ENCODE assay signal across 27 cellular contexts in the genomic region with DNA sequence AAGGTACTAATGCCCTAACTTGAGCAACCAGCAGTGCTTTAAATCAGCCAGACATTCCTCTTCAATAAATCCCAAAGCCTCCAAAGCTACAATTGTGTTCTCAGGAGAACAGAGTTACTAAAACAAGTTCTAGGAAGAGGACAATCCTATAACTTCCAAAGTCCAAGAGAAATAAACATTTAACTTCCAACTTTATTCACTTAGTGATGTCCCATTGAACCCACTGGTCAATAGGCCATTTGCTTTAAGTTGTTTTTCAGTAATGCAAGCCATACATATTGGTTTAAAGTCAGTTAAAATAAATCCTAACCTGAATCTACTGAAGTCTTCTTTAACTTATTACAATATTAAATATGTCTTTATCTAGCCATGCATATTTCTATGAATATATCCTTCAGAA.
"Had no signal": no experiment of that assay in that cellular context is flagged by ENCODE, and none has a peak within 500 bp of the region (broad histone marks: within the 10 kb centered on the region; RNA-seq: fewer than 3 reads in every experiment).

No MANE protein-coding gene starts in this region.

- FAIRE-seq: urothelium cell line had no signal

- H3K4me1 ChIP-seq: testis, thyroid gland, transverse colon, upper lobe of left lung, upper lobe of right lung, uterus, vagina had no signal

- H3K27ac ChIP-seq: stomach, suprapubic skin, testis, thoracic aorta, thyroid gland, tibial artery, tibial nerve, transverse colon, upper lobe of left lung, upper lobe of right lung, uterus, vagina had no signal

- DNase-seq: stimulated activated CD4-positive, alpha-beta T cell treated with anti-CD3 and anti-CD28 coated beads, Interleukin-2, amount 100 ng/mL, for 48 hours; stimulated activated CD4-positive, alpha-beta T cell treated with anti-CD3 and anti-CD28 coated beads, Interleukin-4, amount 100 ng/mL, for 1 hour; stimulated activated CD4-positive, alpha-beta T cell treated with anti-CD3 and anti-CD28 coated beads, Interleukin-4, amount 100 ng/mL, for 24 hours; stimulated activated CD4-positive, alpha-beta T cell treated with anti-CD3 and anti-CD28 coated beads, Interleukin-4, amount 100 ng/mL, for 4 hours; stimulated activated CD8-positive, alpha-beta memory T cell treated with anti-CD3 and anti-CD28 coated beads, Interleukin-4, amount 100 ng/mL, for 48 hours; stimulated activated naive B cell treated with anti-CD40 and anti-IgM and Interleukin-4, amounts not matched to agents 10 μg/mL and 1 μg/mL and 100 μg/mL, for 72 hours; stimulated activated naive CD4-positive, alpha-beta T cell; stimulated activated naive CD4-positive, alpha-beta T cell treated with Interleukin-2 at 50 U/mL for 16 hours; stimulated activated naive CD8-positive, alpha-beta T cell treated with anti-CD3 and anti-CD28 coated beads, Interleukin-15, amount 100 ng/mL, for 72 hours; stimulated activated naive CD8-positive, alpha-beta T cell treated with anti-CD3 and anti-CD28 coated beads, Interleukin-15, Interleukin-2, amounts not matched to agents 100 U/mL and 50 U/mL, for 24 hours; stomach; substantia nigra; testis; thyroid gland; tibial artery; transverse colon; trophoblast cell; upper lobe of left lung; upper lobe of right lung; uterus had no signal

- ATAC-seq: stimulated activated effector memory CD8-positive, alpha-beta T cell treated with anti-CD3 and anti-CD28 coated beads, Interleukin-12 subunit alpha, Interleukin-12 subunit beta, amount 100 ng/mL, for 72 hours; stimulated activated memory B cell treated with anti-CD40 and anti-IgM and Interleukin-4, amounts not matched to agents 10 μg/mL and 1 μg/mL and 100 μg/mL, for 72 hours; stimulated activated naive B cell treated with anti-CD40 and anti-IgM and Interleukin-4, amounts not matched to agents 10 μg/mL and 1 μg/mL and 100 μg/mL, for 72 hours; stimulated activated naive CD8-positive, alpha-beta T cell treated with anti-CD3 and anti-CD28 coated beads, Interleukin-15, amount 100 ng/mL, for 72 hours; stimulated activated naive CD8-positive, alpha-beta T cell treated with anti-CD3 and anti-CD28 coated beads, Interleukin-15, Interleukin-2, amounts not matched to agents 100 U/mL and 50 U/mL, for 24 hours; upper lobe of right lung had no signal

- H3K36me3 ChIP-seq: stomach, suprapubic skin, thoracic aorta, thyroid gland, tibial artery, tibial nerve, transverse colon, upper lobe of left lung, upper lobe of right lung, uterus, vagina had no signal

- H3K27me3 ChIP-seq: stomach, suprapubic skin, testis, thyroid gland, tibial artery, tibial nerve, transverse colon, upper lobe of left lung, upper lobe of right lung, uterus, vagina had no signal

- H3K4me3 ChIP-seq: stomach, suprapubic skin, testis, thoracic aorta, thyroid gland, tibial artery, tibial nerve, transverse colon, upper lobe of left lung, upper lobe of right lung, uterus, vagina had no signal

- H3K9me3 ChIP-seq: stomach, suprapubic skin, testis, thoracic aorta, thyroid gland, tibial artery, tibial nerve, transverse colon, upper lobe of left lung, upper lobe of right lung, uterus, vagina had no signal
